8 cellular contexts compared by ENCODE assay signal in the genomic region with DNA sequence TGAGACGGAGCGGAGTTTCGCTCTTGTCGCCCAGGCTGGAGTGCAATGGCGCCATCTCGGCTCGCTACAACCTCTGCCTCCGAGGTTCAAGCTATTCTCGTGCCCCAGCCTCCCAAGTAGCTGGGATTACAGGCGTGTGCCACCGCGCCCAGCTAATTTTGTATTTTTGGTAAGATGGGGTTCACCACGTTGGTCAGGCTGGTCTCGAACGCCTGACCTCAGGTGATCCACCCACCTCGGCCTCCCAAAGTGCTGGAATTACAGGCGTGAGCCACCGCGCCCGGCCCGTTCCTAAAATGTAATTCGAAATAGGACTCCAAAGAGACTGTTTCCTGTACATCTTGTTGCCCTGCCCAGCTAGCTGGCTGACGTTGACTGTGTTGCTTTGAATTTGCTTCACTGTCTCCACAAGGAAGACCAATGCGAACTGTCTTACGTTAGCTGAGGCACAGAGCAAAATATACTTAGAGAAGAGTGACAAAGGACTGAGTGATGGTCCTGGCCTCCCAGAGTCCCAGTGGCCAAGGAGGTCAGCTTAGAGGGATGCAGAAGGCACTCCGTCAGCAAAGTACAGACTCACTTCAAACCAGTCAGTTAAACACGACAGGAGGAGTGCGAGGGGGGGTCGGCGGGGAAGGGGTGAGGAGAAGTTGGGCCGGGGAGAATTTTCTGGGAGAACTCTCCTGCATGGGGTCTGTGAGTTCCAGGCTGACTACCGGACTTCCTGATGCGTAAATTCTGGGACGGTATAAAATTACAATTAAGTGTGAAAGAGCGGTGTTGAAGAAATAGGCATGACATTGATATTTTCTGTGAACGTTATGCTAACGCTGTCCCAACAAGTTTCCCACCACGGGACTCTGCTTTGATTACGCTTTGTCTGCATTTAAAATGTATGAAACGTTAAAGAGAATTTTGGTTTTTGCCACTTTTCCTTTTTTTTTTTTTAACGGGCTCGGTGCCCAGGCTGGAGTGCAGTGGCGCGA. TPM values are rescaled to one million over a fixed set of nuclear protein-coding genes. Genes with fewer than 3 reads are reported as not detected.
DNase-seq lines count a peak whose midpoint lies in the region; ATAC-seq and TF ChIP-seq lines count a peak whose summit lies in the region.

No MANE protein-coding gene starts in this region.

- peak overlapping the region; percentile 76 for H3K4me2 ChIP-seq in PC-3 (ENCODE audit: low read length)

- no peaks in the 10 kb centered on the region for H4K20me1 ChIP-seq in PC-3 (ENCODE audit: low read length)

- CTCF ChIA-PET in PC-3 (lab: Charles Lee): interaction anchor here (0.6 kb wide), 1 partner anchor 79 kb away, joined by 7 read pairs; no protein-coding TSS in a partner anchor

- BruUV-seq in PC-3 (replicated peaks; lab: Mats Ljungman, UMichigan): no TSS peak

- no peaks in the 10 kb centered on the region for H3K9me2 ChIP-seq in PC-3 (replicated peaks; ENCODE audit: low read length)

- intact Hi-C loops in PC-3 (cut with micrococcal nuclease): no loop called here
- intact Hi-C loops in prostate gland (cut with DNase I): no loop called here

- TF ChIP-seq POLR2A in prostate gland (IDR thresholded peaks at IDR 0.05): no peak

- peak overlapping the region; percentile 89 to 97 for H3K4me3 Mint-ChIP-seq in effector memory CD8-positive, alpha-beta T cell

- H3F3A ChIP-seq in PC-3 (ENCODE audit: low read length, unreplicated experiment): peaks cover 8% of the 10 kb centered on the region

- H3K27ac ChIP-seq in PC-3 (ENCODE audit: low read length) (peak overlapping the region; percentile 3; the same call in 1 of the 2 replicates), prostate gland (no peak overlapping the region)

- H3K27me3 Mint-ChIP-seq in effector memory CD8-positive, alpha-beta T cell: no peaks in the 10 kb centered on the region

- H3K9me3 Mint-ChIP-seq in effector memory CD8-positive, alpha-beta T cell: peaks cover 0 to 1% of the 10 kb centered on the region in 2 donors

- H3K27me3 ChIP-seq in PC-3 (ENCODE audit: low read length) (no peaks in the 10 kb centered on the region), prostate gland (replicated peaks; ENCODE audit: insufficient read depth) (no peaks in the 10 kb centered on the region)

- ATAC-seq in PC-3 (peak; percentile 31), GM18502 (IDR thresholded peaks at IDR 0.05; ENCODE audit: poor library complexity, unreplicated experiment) (no peak), GM18909 (IDR thresholded peaks at IDR 0.05; ENCODE audit: poor library complexity, unreplicated experiment) (no peak)
- no peak for ATAC-seq in effector memory CD8-positive, alpha-beta T cell (replicated peaks)

- DNase-seq in ELR (ENCODE audit: low read depth): peak; percentile 38
- DNase-seq in PC-3: peak; percentile 65
- DNase-seq in effector memory CD8-positive, alpha-beta T cell: peak in 1 of 3 experiments; percentile 27
- no peak for DNase-seq in prostate gland (ENCODE audit: low spot score)
- DNase-seq in islet precursor cell: no peak
- no peak for DNase-seq in NCI-H2081 treated with DMSO at 0.1 percent for 48 hours (lab: John Stamatoyannopoulos, UW)

- H3K4me1 ChIP-seq in PC-3 (ENCODE audit: insufficient read depth, low read length) (peaks cover 2% of the 10 kb centered on the region), prostate gland (replicated peaks) (no peaks in the 10 kb centered on the region)

- H3K4me3 ChIP-seq in PC-3 (ENCODE audit: low read length) (peak overlapping the region; percentile 66), prostate gland (peak overlapping the region; percentile 29 to 30)

- TF ChIP-seq CTCF in PC-3 (conservative IDR thresholded peaks at IDR 0.05; ENCODE audit: low read depth, low read length) (no peak), prostate gland (IDR thresholded peaks at IDR 0.05) (no peak)

- no peaks in the 10 kb centered on the region for H3K36me3 ChIP-seq in PC-3 (ENCODE audit: low read depth, low read length)
- no peaks in the 10 kb centered on the region for H3K36me3 ChIP-seq in prostate gland

- H3K79me2 ChIP-seq in PC-3 (ENCODE audit: low read length): no peaks in the 10 kb centered on the region

- 33% methylated on average over 44 of the region's 44 CpGs for WGBS in prostate gland

- peak overlapping the region; percentile 99 to 100 for H3K27ac Mint-ChIP-seq in effector memory CD8-positive, alpha-beta T cell

- H3K36me3 Mint-ChIP-seq in effector memory CD8-positive, alpha-beta T cell (ENCODE audit: insufficient read depth): peaks cover 49% of the 10 kb centered on the region

- peak overlapping the region; percentile 78 for H2AFZ ChIP-seq in PC-3 (ENCODE audit: low read length)

- H3K4me1 Mint-ChIP-seq in effector memory CD8-positive, alpha-beta T cell (ENCODE audit: low read depth in 2 of 2): peaks cover 28% of the 10 kb centered on the region in 2 donors

- no peaks in the 10 kb centered on the region for H3K9me3 ChIP-seq in PC-3 (ENCODE audit: low read length)
- no peaks in the 10 kb centered on the region for H3K9me3 ChIP-seq in prostate gland

- peak overlapping the region; percentile 6; the same call in 1 of the 2 replicates for H3K9ac ChIP-seq in PC-3 (ENCODE audit: low read length)

- POLR2A ChIA-PET in PC-3 (lab: Charles Lee; ENCODE audit: unreplicated experiment): no interaction called here

RNA-seq across cellular contexts. Expression of a gene that starts 6.8 kb away (rescaled TPM):
- 18.7 and 26.8 TPM in 2 replicates for total RNA-seq in PC-3 (2014; rRNA removed)
- 10 to 100 TPM; 16.9 to 28.3 TPM for total RNA-seq in prostate gland

RNA-seq across cellular contexts. Expression of a gene that starts 11.3 kb away (rescaled TPM):
- total RNA-seq in PC-3 (2014; rRNA removed): 28.1 and 44.1 TPM in 2 replicates
- total RNA-seq in prostate gland: 1 to 10 TPM; 4.5 to 6.4 TPM

RNA-seq across cellular contexts. Expression of a gene that starts 27.4 kb away (rescaled TPM):
- total RNA-seq in PC-3 (2014; rRNA removed): 2,587 and 3,047 TPM in 2 replicates
- total RNA-seq in prostate gland: 1,000 to 10,000 TPM; 2,058 to 4,360 TPM

RNA-seq across cellular contexts. Expression of a gene that starts 44.7 kb away (rescaled TPM):
- total RNA-seq in PC-3 (2014; rRNA removed): 4.4 and 8.9 TPM in 2 replicates
- total RNA-seq in prostate gland: 10 to 100 TPM; 11.2 to 15.2 TPM

Comparison
In these comparisons a context has a peak if more than half of its experiments do, and no peak if none do; other contexts are left out.
1. DNase-seq: peak in ELR (single experiment) and PC-3 (single experiment); none in prostate gland (single experiment), islet precursor cell (single experiment) and NCI-H2081 treated with DMSO at 0.1 percent for 48 hours (single experiment).